ENCODE assay signal across 1 cellular context in genomic region chr2:174059178-174059874, GRCh38.
A peak's percentile ranks its signal among the peaks of the same experiment; 100 is the strongest.
TF ChIP-seq lines count a peak whose summit lies in the region.

No MANE protein-coding gene starts in this region.

TF ChIP-seq in K562, 482 proteins besides CTCF, POLR2A, EP300 and RAD21 (continued from another document):
- TF ChIP-seq E2F8 (IDR thresholded peaks at IDR 0.05; ENCODE audit: low read depth, partially characterized antibody) (no peak), SETDB1 (IDR thresholded peaks at IDR 0.05; ENCODE audit: low read length) (no peak), MCM3 (IDR thresholded peaks at IDR 0.05) (no peak), TCF7L2 (IDR thresholded peaks at IDR 0.05; ENCODE audit: low read depth, low read length) (no peak), ZNF830 (CRISPR knock-in tag; IDR thresholded peaks at IDR 0.05) (no peak), ZNF398 (CRISPR knock-in tag; IDR thresholded peaks at IDR 0.05) (no peak), ZNF639 (CRISPR knock-in tag; conservative IDR thresholded peaks at IDR 0.05 in 1 of 2, IDR thresholded peaks at IDR 0.05 in 1 of 2) (peak in 1 of 2 experiments; percentile 54; a peak in 1 of 4 replicates), TBP (optimal IDR thresholded peaks at IDR 0.05; ENCODE audit: low read depth, low read length) (no peak), ARID3A (IDR thresholded peaks at IDR 0.05; ENCODE audit: borderline replicate concordance, low read depth, low read length) (peak; percentile 76; the same call in 1 of the 2 replicates), NFIC (IDR thresholded peaks at IDR 0.05) (peak; percentile 85), TBL1XR1 (IDR thresholded peaks at IDR 0.05; ENCODE audit: low read length in 2 of 2) (no peak; a peak in 1 of 4 replicates), EHMT2 (IDR thresholded peaks at IDR 0.05) (no peak), TAF7 (tag; IDR thresholded peaks at IDR 0.05) (no peak), MYNN (IDR thresholded peaks at IDR 0.05) (peak; percentile 59; the same call in 1 of the 2 replicates), MYNN (CRISPR knock-in tag; IDR thresholded peaks at IDR 0.05) (no peak), TAF15 (IDR thresholded peaks at IDR 0.05; ENCODE audit: low read depth, low read length) (no peak), JUND (IDR thresholded peaks at IDR 0.05; ENCODE audit: borderline replicate concordance, low read depth, low read length) (peak; percentile 37), JUND (tag; IDR thresholded peaks at IDR 0.05; ENCODE audit: borderline replicate concordance, low read depth, low read length) (no peak; the same call in 1 of the 3 replicates), RERE (CRISPR knock-in tag; IDR thresholded peaks at IDR 0.05; ENCODE audit: borderline replicate concordance) (no peak), CCAR2 (IDR thresholded peaks at IDR 0.05; ENCODE audit: low read depth, low read length) (no peak), CGGBP1 (CRISPR knock-in tag; IDR thresholded peaks at IDR 0.05) (no peak), CC2D1A (IDR thresholded peaks at IDR 0.05) (peak; percentile 97), BRD9 (IDR thresholded peaks at IDR 0.05; ENCODE audit: low read depth, partially characterized antibody) (no peak), ZNF23 (CRISPR knock-in tag; IDR thresholded peaks at IDR 0.05) (no peak), SMAD4 (CRISPR knock-in tag; conservative IDR thresholded peaks at IDR 0.05) (peak; percentile 75), ATF3 (IDR thresholded peaks at IDR 0.05) (peak; percentile 51), ATF3 (CRISPR knock-in tag; conservative IDR thresholded peaks at IDR 0.05) (no peak; the same call in 1 of the 2 replicates), ZNF551 (CRISPR knock-in tag; IDR thresholded peaks at IDR 0.05) (no peak), NCOA2 (IDR thresholded peaks at IDR 0.05; ENCODE audit: partially characterized antibody in 2 of 2) (no peak), U2AF1 (optimal IDR thresholded peaks at IDR 0.05; ENCODE audit: low read depth, low read length) (no peak), HCFC1 (IDR thresholded peaks at IDR 0.05; ENCODE audit: low read depth, low read length) (no peak), GABPA (tag; conservative IDR thresholded peaks at IDR 0.05; ENCODE audit: low read depth) (0 out of 2 replicates have a peak, but pooled peaks have one; percentile 30), ZNF655 (CRISPR knock-in tag; IDR thresholded peaks at IDR 0.05) (no peak), HLTF (IDR thresholded peaks at IDR 0.05) (peak; percentile 59; the same call in 1 of the 2 replicates), CTBP1 (IDR thresholded peaks at IDR 0.05; ENCODE audit: borderline replicate concordance) (peak; percentile 63; the same call in 1 of the 2 replicates), BDP1 (IDR thresholded peaks at IDR 0.05; ENCODE audit: insufficient read depth, insufficient read length) (no peak), ZNF766 (CRISPR knock-in tag; conservative IDR thresholded peaks at IDR 0.05) (0 out of 2 replicates have a peak, but pooled peaks have one; percentile 57), NKRF (IDR thresholded peaks at IDR 0.05; ENCODE audit: borderline replicate concordance) (no peak), POLR2AphosphoS5 (IDR thresholded peaks at IDR 0.05; ENCODE audit: control insufficient read depth, insufficient read depth, low read depth, low read length) (peak; percentile 88), DPF2 (IDR thresholded peaks at IDR 0.05) (peak; percentile 90), GATA2 (CRISPR knock-in tag; IDR thresholded peaks at IDR 0.05) (peak; percentile 69; the same call in 1 of the 2 replicates), HES1 (IDR thresholded peaks at IDR 0.05; ENCODE audit: low read depth) (peak; percentile 67), ZNF75A (CRISPR knock-in tag; IDR thresholded peaks at IDR 0.05) (no peak)
